8 cellular contexts compared by ENCODE assay signal in the genomic region with DNA sequence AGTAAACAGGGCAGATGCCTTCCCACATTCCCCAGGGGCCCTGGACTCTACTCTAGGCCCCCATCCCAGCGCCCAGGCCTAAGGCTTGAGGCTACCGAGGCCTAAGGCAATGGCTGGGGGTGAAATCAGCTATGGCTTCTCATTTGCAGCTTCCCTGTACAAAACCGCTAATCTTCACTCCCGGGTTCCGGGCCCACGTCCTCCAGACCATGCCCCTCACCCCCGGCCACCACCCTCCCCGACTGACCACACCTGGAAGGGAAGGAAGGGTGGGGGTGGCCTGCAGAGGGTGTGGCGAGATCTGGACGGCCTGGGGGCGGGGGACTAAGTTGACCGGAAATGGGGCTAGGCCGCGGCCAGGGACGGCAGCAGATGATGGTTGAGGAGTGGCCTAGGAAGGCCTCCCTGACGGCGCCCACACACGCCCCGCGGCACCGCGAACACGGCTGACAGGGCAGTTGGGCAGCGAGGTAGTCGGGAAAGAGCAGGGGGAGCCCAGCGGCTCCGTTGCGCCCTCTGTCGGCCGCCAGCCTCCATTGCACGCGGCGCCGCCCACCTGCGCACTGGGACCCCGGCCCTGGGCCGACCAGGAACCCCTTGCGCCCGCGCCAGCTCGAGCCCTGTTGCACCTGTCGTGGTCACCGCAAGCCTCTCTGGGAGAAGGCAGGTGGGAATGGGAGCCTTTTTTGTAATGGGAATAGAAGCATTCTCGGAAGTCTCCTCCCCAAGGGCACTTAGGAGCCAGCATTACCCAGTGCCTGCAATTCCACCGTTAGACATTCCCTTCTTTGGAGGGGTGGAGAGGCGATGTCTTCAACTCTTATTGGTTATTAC.
A peak's percentile ranks its signal among the peaks of the same experiment; 100 is the strongest.
DNase-seq lines count a peak whose midpoint lies in the region; ATAC-seq, FAIRE-seq and TF ChIP-seq lines count a peak whose summit lies in the region.

No MANE protein-coding gene starts in this region.

- H3K27ac ChIP-seq in dorsolateral prefrontal cortex, result peak overlapping the region; percentile 19 to 94 (median 88)

- 10 to 13% methylated on average over 36 to 42 of the region's 46 CpGs for WGBS in lower leg skin, 2 donors

- DNase-seq in GM12892 (ENCODE audit: insufficient read length) (peak; percentile 86), NCI-H510A (lab: John Stamatoyannopoulos, UW) (peak; percentile 11), dorsolateral prefrontal cortex (peak; percentile 48 to 80 (median 54)), lower leg skin (ENCODE audit: low spot score in 2 of 2) (peak; percentile 24 to 92), NCI-H2227 treated with DMSO at 0.1 percent for 48 hours (lab: John Stamatoyannopoulos, UW) (no peak)
- peak; percentile 21 to 39 for DNase-seq in activated CD4-positive, alpha-beta T cell treated with anti-CD3 and anti-CD28 coated beads, Interleukin-2, amount 50 U/mL, for 4 hours
- peak; percentile 37 to 58 for DNase-seq in stimulated activated CD4-positive, alpha-beta T cell treated with anti-CD3 and anti-CD28 coated beads, Interleukin-4, amount 100 ng/mL, for 48 hours (ENCODE audit: low read depth in 2 of 2)

- TF ChIP-seq POLR2A in GM12892 (IDR thresholded peaks at IDR 0.05; ENCODE audit: low read depth, low read length) (peak; percentile 35; the same call in 1 of the 2 replicates), lower leg skin (IDR thresholded peaks at IDR 0.05) (no peak)

- H3K27me3 ChIP-seq in dorsolateral prefrontal cortex, result no peaks in the 10 kb centered on the region

- FAIRE-seq in GM12892 (lab: Jason Lieb, UNC), result peak; percentile 81

- TF ChIP-seq CTCF in dorsolateral prefrontal cortex (IDR thresholded peaks at IDR 0.05 in 54 of 56, conservative IDR thresholded peaks at IDR 0.05 in 2 of 56; ENCODE audit: low read depth in 1 of 56, partially characterized antibody in 56 of 56), result peak; percentile 84 to 100 (median 99)
- TF ChIP-seq CTCF in lower leg skin (IDR thresholded peaks at IDR 0.05), result peak in 2 of 3 donors; percentile 30 to 70

- H3K4me3 ChIP-seq in dorsolateral prefrontal cortex, result peak overlapping the region; percentile 27 to 70 (median 53)
- no peak overlapping the region for H3K4me3 ChIP-seq in lower leg skin (ENCODE audit: low read depth, poor library complexity, severe bottlenecking)

- peak; percentile 83 for ATAC-seq in HG02885 (IDR thresholded peaks at IDR 0.05; ENCODE audit: poor library complexity, unreplicated experiment)

- intact Hi-C loops in dorsolateral prefrontal cortex (cut with DNase I) (loop anchor here (5.0 kb wide), 2 partner anchors 35 to 40 kb away; no protein-coding TSS in a partner anchor), lower leg skin (cut with DNase I; ENCODE audit: low total_unique reads) (loop anchor here (10.0 kb wide), 1 partner anchor 277 kb away; no protein-coding TSS in a partner anchor)
